ENCODE assay signal across 1 cellular context in the genomic region with DNA sequence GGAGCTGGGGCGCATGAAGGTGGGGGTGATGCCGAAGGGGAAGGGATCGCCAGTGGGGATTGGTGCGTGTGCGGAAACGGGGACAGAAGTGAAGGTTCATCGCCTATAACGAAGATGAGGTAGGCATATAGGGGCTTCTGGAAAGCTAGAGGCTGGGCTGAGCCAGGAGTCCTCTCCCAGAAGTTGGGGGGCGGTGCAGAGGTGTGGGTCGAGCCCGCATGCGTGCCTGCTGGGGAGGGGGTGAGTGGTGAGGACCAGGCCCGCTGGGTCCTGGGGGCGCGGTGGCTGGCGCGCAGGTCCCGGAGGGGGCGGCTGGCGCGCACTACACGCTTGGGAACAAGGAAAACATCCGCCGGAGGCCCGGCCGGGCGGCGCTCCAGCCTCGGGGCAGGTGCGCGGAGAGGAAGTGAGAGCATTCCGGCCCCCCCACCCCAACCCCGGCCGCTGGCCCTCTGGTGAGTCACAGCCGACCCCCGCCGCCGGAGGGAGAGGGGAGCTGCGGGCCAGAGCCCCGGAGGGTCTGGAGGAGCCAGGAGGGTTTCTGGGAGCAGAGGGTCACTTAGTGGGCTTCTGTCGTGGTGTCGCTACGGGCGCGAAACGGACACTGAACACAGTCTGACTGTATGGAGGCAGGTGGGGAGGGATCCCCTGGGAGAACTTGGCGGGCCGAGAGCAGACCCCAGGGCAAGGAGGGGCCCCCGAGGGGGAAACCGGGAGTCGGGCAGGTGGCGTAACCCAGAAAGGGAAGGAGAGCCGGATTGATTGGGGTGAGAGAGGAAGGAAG.
TF ChIP-seq lines count a peak whose summit lies in the region.

No MANE protein-coding gene starts in this region.

TF ChIP-seq in K562, 482 proteins besides CTCF, POLR2A, EP300 and RAD21 (continues in another document):
- no peak for TF ChIP-seq ADNP (tag; IDR thresholded peaks at IDR 0.05)
- no peak for TF ChIP-seq SMARCA5 (IDR thresholded peaks at IDR 0.05)
- TF ChIP-seq FOXA3 (CRISPR knock-in tag; conservative IDR thresholded peaks at IDR 0.05 in 1 of 2, IDR thresholded peaks at IDR 0.05 in 1 of 2), result 0 out of 4 replicates have a peak, but pooled peaks of 1 of the 2 experiments have one; percentile 36
- TF ChIP-seq, protein P1, sequence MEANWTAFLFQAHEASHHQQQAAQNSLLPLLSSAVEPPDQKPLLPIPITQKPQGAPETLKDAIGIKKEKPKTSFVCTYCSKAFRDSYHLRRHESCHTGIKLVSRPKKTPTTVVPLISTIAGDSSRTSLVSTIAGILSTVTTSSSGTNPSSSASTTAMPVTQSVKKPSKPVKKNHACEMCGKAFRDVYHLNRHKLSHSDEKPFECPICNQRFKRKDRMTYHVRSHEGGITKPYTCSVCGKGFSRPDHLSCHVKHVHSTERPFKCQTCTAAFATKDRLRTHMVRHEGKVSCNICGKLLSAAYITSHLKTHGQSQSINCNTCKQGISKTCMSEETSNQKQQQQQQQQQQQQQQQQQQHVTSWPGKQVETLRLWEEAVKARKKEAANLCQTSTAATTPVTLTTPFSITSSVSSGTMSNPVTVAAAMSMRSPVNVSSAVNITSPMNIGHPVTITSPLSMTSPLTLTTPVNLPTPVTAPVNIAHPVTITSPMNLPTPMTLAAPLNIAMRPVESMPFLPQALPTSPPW (CRISPR knock-in tag; IDR thresholded peaks at IDR 0.05), result peak; percentile 72
- TF ChIP-seq MAFK (IDR thresholded peaks at IDR 0.05; ENCODE audit: low read length), result no peak
- TF ChIP-seq ZNF212 (CRISPR knock-in tag; IDR thresholded peaks at IDR 0.05), result no peak
- TF ChIP-seq EP400 (IDR thresholded peaks at IDR 0.05), result peak; percentile 60; the same call in 1 of the 2 replicates
- TF ChIP-seq SMARCA4 (IDR thresholded peaks at IDR 0.05), result 0 out of 2 replicates have a peak, but pooled peaks have one; percentile 16
- 0 out of 2 replicates have a peak, but pooled peaks have one; percentile 21 for TF ChIP-seq ELF2 (CRISPR knock-in tag; IDR thresholded peaks at IDR 0.05)
- TF ChIP-seq MAZ (CRISPR knock-in tag; conservative IDR thresholded peaks at IDR 0.05 in 1 of 2, IDR thresholded peaks at IDR 0.05 in 1 of 2), result peak; percentile 68 to 89; a peak in 3 of 4 replicates
- TF ChIP-seq GABPA (tag; conservative IDR thresholded peaks at IDR 0.05; ENCODE audit: low read depth), result 0 out of 2 replicates have a peak, but pooled peaks have one; percentile 57
- TF ChIP-seq, protein P2, sequence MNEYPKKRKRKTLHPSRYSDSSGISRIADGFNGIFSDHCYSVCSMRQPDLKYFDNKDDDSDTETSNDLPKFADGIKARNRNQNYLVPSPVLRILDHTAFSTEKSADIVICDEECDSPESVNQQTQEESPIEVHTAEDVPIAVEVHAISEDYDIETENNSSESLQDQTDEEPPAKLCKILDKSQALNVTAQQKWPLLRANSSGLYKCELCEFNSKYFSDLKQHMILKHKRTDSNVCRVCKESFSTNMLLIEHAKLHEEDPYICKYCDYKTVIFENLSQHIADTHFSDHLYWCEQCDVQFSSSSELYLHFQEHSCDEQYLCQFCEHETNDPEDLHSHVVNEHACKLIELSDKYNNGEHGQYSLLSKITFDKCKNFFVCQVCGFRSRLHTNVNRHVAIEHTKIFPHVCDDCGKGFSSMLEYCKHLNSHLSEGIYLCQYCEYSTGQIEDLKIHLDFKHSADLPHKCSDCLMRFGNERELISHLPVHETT (CRISPR knock-in tag; conservative IDR thresholded peaks at IDR 0.05 in 1 of 2, IDR thresholded peaks at IDR 0.05 in 1 of 2), result 0 out of 4 replicates have a peak, but pooled peaks of 1 of the 2 experiments have one; percentile 35
- TF ChIP-seq FOSL1 (tag; conservative IDR thresholded peaks at IDR 0.05), result 0 out of 2 replicates have a peak, but pooled peaks have one; percentile 35
- no peak for TF ChIP-seq MCM7 (IDR thresholded peaks at IDR 0.05)
- peak in 1 of 2 experiments; percentile 58; a peak in 2 of 4 replicates for TF ChIP-seq HDAC1 (IDR thresholded peaks at IDR 0.05)
- TF ChIP-seq NFIC (IDR thresholded peaks at IDR 0.05), result peak; percentile 30; the same call in 1 of the 2 replicates
- TF ChIP-seq MTA1 (IDR thresholded peaks at IDR 0.05; ENCODE audit: borderline replicate concordance), result peak; percentile 30; the same call in 1 of the 2 replicates
- peak in 1 of 3 experiments; percentile 3 for TF ChIP-seq YY1 (IDR thresholded peaks at IDR 0.05; ENCODE audit: borderline replicate concordance in 1 of 3, control insufficient read depth in 1 of 3, extremely low read depth in 1 of 3, insufficient read depth in 3 of 3, insufficient read length in 1 of 3, insufficient replicate concordance in 2 of 3, low read depth in 1 of 3, low read length in 2 of 3)
- TF ChIP-seq, protein P3, sequence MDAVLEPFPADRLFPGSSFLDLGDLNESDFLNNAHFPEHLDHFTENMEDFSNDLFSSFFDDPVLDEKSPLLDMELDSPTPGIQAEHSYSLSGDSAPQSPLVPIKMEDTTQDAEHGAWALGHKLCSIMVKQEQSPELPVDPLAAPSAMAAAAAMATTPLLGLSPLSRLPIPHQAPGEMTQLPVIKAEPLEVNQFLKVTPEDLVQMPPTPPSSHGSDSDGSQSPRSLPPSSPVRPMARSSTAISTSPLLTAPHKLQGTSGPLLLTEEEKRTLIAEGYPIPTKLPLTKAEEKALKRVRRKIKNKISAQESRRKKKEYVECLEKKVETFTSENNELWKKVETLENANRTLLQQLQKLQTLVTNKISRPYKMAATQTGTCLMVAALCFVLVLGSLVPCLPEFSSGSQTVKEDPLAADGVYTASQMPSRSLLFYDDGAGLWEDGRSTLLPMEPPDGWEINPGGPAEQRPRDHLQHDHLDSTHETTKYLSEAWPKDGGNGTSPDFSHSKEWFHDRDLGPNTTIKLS (IDR thresholded peaks at IDR 0.05; ENCODE audit: borderline replicate concordance, low read depth), result 0 out of 2 replicates have a peak, but pooled peaks have one; percentile 50
- peak; percentile 34 for TF ChIP-seq HMGN3 (IDR thresholded peaks at IDR 0.05; ENCODE audit: borderline replicate concordance, extremely low read depth, insufficient read length, low read depth, low read length)
- TF ChIP-seq, protein P4, sequence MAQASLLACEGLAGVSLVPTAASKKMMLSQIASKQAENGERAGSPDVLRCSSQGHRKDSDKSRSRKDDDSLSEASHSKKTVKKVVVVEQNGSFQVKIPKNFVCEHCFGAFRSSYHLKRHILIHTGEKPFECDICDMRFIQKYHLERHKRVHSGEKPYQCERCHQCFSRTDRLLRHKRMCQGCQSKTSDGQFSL (CRISPR knock-in tag; IDR thresholded peaks at IDR 0.05), result peak; percentile 48
- TF ChIP-seq, protein P4 (tag; IDR thresholded peaks at IDR 0.05), result peak in 1 of 2 experiments; percentile 74; a peak in 2 of 4 replicates
- no peak for TF ChIP-seq ATF1 (CRISPR knock-in tag; IDR thresholded peaks at IDR 0.05)
- TF ChIP-seq ATF1 (tag; IDR thresholded peaks at IDR 0.05), result no peak
- TF ChIP-seq ZNF239 (CRISPR knock-in tag; IDR thresholded peaks at IDR 0.05), result no peak
- TF ChIP-seq, protein P5, sequence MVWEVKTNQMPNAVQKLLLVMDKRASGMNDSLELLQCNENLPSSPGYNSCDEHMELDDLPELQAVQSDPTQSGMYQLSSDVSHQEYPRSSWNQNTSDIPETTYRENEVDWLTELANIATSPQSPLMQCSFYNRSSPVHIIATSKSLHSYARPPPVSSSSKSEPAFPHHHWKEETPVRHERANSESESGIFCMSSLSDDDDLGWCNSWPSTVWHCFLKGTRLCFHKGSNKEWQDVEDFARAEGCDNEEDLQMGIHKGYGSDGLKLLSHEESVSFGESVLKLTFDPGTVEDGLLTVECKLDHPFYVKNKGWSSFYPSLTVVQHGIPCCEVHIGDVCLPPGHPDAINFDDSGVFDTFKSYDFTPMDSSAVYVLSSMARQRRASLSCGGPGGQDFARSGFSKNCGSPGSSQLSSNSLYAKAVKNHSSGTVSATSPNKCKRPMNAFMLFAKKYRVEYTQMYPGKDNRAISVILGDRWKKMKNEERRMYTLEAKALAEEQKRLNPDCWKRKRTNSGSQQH (CRISPR knock-in tag; IDR thresholded peaks at IDR 0.05), result 0 out of 2 replicates have a peak, but pooled peaks have one; percentile 47
- peak; percentile 48; the same call in 1 of the 2 replicates for TF ChIP-seq PHF8 (IDR thresholded peaks at IDR 0.05; ENCODE audit: borderline replicate concordance, low read length)
- TF ChIP-seq, protein P6, sequence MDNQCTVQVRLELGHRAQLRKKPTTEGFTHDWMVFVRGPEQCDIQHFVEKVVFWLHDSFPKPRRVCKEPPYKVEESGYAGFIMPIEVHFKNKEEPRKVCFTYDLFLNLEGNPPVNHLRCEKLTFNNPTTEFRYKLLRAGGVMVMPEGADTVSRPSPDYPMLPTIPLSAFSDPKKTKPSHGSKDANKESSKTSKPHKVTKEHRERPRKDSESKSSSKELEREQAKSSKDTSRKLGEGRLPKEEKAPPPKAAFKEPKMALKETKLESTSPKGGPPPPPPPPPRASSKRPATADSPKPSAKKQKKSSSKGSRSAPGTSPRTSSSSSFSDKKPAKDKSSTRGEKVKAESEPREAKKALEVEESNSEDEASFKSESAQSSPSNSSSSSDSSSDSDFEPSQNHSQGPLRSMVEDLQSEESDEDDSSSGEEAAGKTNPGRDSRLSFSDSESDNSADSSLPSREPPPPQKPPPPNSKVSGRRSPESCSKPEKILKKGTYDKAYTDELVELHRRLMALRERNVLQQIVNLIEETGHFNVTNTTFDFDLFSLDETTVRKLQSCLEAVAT (IDR thresholded peaks at IDR 0.05), result peak in 1 of 2 experiments; percentile 32; a peak in 1 of 4 replicates
- peak; percentile 59; the same call in 1 of the 2 replicates for TF ChIP-seq CXXC5 (CRISPR knock-in tag; IDR thresholded peaks at IDR 0.05)
- TF ChIP-seq, protein P7, sequence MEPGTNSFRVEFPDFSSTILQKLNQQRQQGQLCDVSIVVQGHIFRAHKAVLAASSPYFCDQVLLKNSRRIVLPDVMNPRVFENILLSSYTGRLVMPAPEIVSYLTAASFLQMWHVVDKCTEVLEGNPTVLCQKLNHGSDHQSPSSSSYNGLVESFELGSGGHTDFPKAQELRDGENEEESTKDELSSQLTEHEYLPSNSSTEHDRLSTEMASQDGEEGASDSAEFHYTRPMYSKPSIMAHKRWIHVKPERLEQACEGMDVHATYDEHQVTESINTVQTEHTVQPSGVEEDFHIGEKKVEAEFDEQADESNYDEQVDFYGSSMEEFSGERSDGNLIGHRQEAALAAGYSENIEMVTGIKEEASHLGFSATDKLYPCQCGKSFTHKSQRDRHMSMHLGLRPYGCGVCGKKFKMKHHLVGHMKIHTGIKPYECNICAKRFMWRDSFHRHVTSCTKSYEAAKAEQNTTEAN (CRISPR knock-in tag; IDR thresholded peaks at IDR 0.05), result no peak
- no peak for TF ChIP-seq ZC3H8 (IDR thresholded peaks at IDR 0.05)
- no peak for TF ChIP-seq ZNF165 (CRISPR knock-in tag; IDR thresholded peaks at IDR 0.05; ENCODE audit: borderline replicate concordance)
- TF ChIP-seq, protein P8, sequence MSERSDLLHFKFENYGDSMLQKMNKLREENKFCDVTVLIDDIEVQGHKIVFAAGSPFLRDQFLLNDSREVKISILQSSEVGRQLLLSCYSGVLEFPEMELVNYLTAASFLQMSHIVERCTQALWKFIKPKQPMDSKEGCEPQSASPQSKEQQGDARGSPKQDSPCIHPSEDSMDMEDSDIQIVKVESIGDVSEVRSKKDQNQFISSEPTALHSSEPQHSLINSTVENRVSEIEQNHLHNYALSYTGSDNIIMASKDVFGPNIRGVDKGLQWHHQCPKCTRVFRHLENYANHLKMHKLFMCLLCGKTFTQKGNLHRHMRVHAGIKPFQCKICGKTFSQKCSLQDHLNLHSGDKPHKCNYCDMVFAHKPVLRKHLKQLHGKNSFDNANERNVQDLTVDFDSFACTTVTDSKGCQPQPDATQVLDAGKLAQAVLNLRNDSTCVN (CRISPR knock-in tag; IDR thresholded peaks at IDR 0.05), result 0 out of 2 replicates have a peak, but pooled peaks have one; percentile 59
- TF ChIP-seq POLR2G (IDR thresholded peaks at IDR 0.05; ENCODE audit: low read depth, low read length), result peak; percentile 82
- peak; percentile 82 for TF ChIP-seq RBFOX2 (IDR thresholded peaks at IDR 0.05; ENCODE audit: low read depth, low read length)
- TF ChIP-seq FOXK2 (conservative IDR thresholded peaks at IDR 0.05 in 1 of 2, IDR thresholded peaks at IDR 0.05 in 1 of 2; ENCODE audit: low read depth in 2 of 2), result 0 out of 4 replicates have a peak, but pooled peaks of 1 of the 2 experiments have one; percentile 12
- peak; percentile 54; the same call in 1 of the 2 replicates for TF ChIP-seq SPI1 (IDR thresholded peaks at IDR 0.05; ENCODE audit: borderline replicate concordance, low read depth, low read length)
- peak; percentile 66 for TF ChIP-seq RBM22 (IDR thresholded peaks at IDR 0.05; ENCODE audit: low read depth, low read length, poor library complexity, severe bottlenecking)
- TF ChIP-seq, protein P9, sequence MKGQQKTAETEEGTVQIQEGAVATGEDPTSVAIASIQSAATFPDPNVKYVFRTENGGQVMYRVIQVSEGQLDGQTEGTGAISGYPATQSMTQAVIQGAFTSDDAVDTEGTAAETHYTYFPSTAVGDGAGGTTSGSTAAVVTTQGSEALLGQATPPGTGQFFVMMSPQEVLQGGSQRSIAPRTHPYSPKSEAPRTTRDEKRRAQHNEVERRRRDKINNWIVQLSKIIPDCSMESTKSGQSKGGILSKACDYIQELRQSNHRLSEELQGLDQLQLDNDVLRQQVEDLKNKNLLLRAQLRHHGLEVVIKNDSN (CRISPR knock-in tag; IDR thresholded peaks at IDR 0.05), result no peak
- peak; percentile 37 for TF ChIP-seq TAF1 (IDR thresholded peaks at IDR 0.05; ENCODE audit: control insufficient read depth, extremely low read depth, insufficient read depth, low read length, severe bottlenecking)
- no peak for TF ChIP-seq TSC22D4 (tag; IDR thresholded peaks at IDR 0.05)
- no peak for TF ChIP-seq GATAD2A (IDR thresholded peaks at IDR 0.05)
- peak; percentile 43; the same call in 1 of the 2 replicates for TF ChIP-seq L3MBTL2 (IDR thresholded peaks at IDR 0.05)
- peak; percentile 83 for TF ChIP-seq ZBTB7A (IDR thresholded peaks at IDR 0.05; ENCODE audit: borderline replicate concordance, control insufficient read depth, low read depth, low read length)
- TF ChIP-seq HLTF (IDR thresholded peaks at IDR 0.05), result 0 out of 2 replicates have a peak, but pooled peaks have one; percentile 17
- TF ChIP-seq, protein P10, sequence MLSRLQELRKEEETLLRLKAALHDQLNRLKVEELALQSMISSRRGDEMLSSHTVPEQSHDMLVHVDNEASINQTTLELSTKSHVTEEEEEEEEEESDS (CRISPR knock-in tag; IDR thresholded peaks at IDR 0.05), result no peak
- no peak for TF ChIP-seq ZNF436 (CRISPR knock-in tag; IDR thresholded peaks at IDR 0.05)
- 0 out of 2 replicates have a peak, but pooled peaks have one; percentile 26 for TF ChIP-seq CTBP1 (IDR thresholded peaks at IDR 0.05; ENCODE audit: borderline replicate concordance)
- no peak; the same call in 1 of the 2 replicates for TF ChIP-seq ATF7 (IDR thresholded peaks at IDR 0.05)
- 0 out of 2 replicates have a peak, but pooled peaks have one; percentile 37 for TF ChIP-seq EHMT2 (IDR thresholded peaks at IDR 0.05)
- 0 out of 2 replicates have a peak, but pooled peaks have one; percentile 36 for TF ChIP-seq CC2D1A (IDR thresholded peaks at IDR 0.05)
- TF ChIP-seq SMAD4 (CRISPR knock-in tag; conservative IDR thresholded peaks at IDR 0.05), result no peak
- peak; percentile 49 for TF ChIP-seq SP1 (CRISPR knock-in tag; IDR thresholded peaks at IDR 0.05)
- TF ChIP-seq CREBBP (IDR thresholded peaks at IDR 0.05; ENCODE audit: low read depth, low read length), result no peak
- TF ChIP-seq TOE1 (IDR thresholded peaks at IDR 0.05; ENCODE audit: borderline replicate concordance), result 0 out of 2 replicates have a peak, but pooled peaks have one; percentile 19
- TF ChIP-seq TOE1 (CRISPR knock-in tag; IDR thresholded peaks at IDR 0.05; ENCODE audit: borderline replicate concordance, low read depth), result no peak
